33 cellular contexts compared by ENCODE assay signal in the genomic region with DNA sequence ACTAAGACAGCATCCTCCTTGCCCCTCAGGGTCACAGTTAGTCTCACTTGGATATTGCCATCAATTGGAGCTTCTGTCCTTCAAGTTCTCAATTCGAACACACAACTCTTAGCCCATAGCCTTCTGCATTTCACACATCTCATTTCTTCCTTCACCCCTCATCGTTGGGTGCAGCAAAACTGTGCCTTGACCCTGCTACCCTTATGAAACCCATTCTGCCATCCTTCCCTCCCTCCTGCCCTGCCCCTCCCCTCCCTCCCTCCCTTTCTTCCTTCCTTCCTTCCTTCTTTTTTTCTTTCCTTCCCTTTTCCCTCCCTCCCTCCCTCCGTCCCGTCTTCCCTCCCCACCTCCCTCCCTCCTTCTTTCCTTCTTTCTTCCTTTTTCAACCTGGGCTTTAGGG.
"Had no signal": no experiment of that assay in that cellular context is flagged by ENCODE, and none has a peak within 500 bp of the region (broad histone marks: within the 10 kb centered on the region; RNA-seq: fewer than 3 reads in every experiment).

No MANE protein-coding gene starts in this region.

- H3K27ac ChIP-seq: ascending aorta, cardiac muscle cell, VCaP had no signal

- H3K9me3 ChIP-seq: ascending aorta had no signal

- H3K4me3 ChIP-seq: ascending aorta, cardiac muscle cell had no signal

- DNase-seq: activated B cell treated with CpG ODN at 0.5 μM for 24 hours; activated CD4-positive, alpha-beta memory T cell treated with anti-CD3 and anti-CD28 coated beads for 36 hours; activated CD4-positive, alpha-beta T cell treated with anti-CD3 and anti-CD28 coated beads for 48 hours; activated CD4-positive, CD25-positive, alpha-beta regulatory T cell treated with anti-CD3 and anti-CD28 coated beads, Interleukin-2, amount 50 U/mL, for 72 hours; activated CD8-positive, alpha-beta memory T cell treated with anti-CD3 and anti-CD28 coated beads, Interleukin-2, amount 50 U/mL, for 4 hours; activated CD8-positive, alpha-beta T cell treated with anti-CD3 and anti-CD28 coated beads for 36 hours; activated effector memory CD4-positive, alpha-beta T cell treated with Interleukin-2 at 50 U/mL for 16 hours; activated gamma-delta T cell; activated naive CD4-positive, alpha-beta T cell treated with anti-CD3 and anti-CD28 coated beads, Interleukin-2, amount 10 ng/mL, durations not matched to agents 7 days and 5 days; activated naive CD4-positive, alpha-beta T cell treated with Interleukin-2 at 50 U/mL for 16 hours; activated naive CD8-positive, alpha-beta T cell treated with anti-CD3 and anti-CD28 coated beads, Interleukin-2, amount 10 ng/mL, durations not matched to agents 7 days and 5 days; activated naive CD8-positive, alpha-beta T cell treated with anti-CD3 and anti-CD28 coated beads, Interleukin-2, amount 50 U/mL, for 24 hours; activated T-cell treated with anti-CD3 and anti-CD28 coated beads, Interleukin-2, amount 50 U/mL, for 48 hours; amygdala; anterior cingulate cortex; cerebellar nuclear complex; SW 1271; T-helper 1 cell; T-helper 2 cell; T-helper 9 cell had no signal

- H3K36me3 Mint-ChIP-seq: activated CD4-positive, alpha-beta memory T cell treated with anti-CD3 and anti-CD28 coated beads for 36 hours; activated naive CD4-positive, alpha-beta T cell treated with anti-CD3 and anti-CD28 coated beads, Interleukin-2, amount 10 ng/mL, durations not matched to agents 7 days and 5 days; activated naive CD4-positive, alpha-beta T cell treated with anti-CD3 and anti-CD28 coated beads, Interleukin-2, amount 50 U/mL, for 24 hours; activated naive CD8-positive, alpha-beta T cell; activated naive CD8-positive, alpha-beta T cell treated with anti-CD3 and anti-CD28 coated beads, Interleukin-2, amount 10 ng/mL, durations not matched to agents 7 days and 5 days; brain had no signal

- H3K36me3 ChIP-seq: ascending aorta, cardiac muscle cell had no signal

- H3K27ac Mint-ChIP-seq: activated B cell treated with CpG ODN at 0.5 μM for 24 hours; activated CD4-positive, alpha-beta memory T cell treated with anti-CD3 and anti-CD28 coated beads for 36 hours; activated CD8-positive, alpha-beta T cell treated with anti-CD3 and anti-CD28 coated beads for 36 hours; activated naive CD4-positive, alpha-beta T cell treated with anti-CD3 and anti-CD28 coated beads, Interleukin-2, amount 10 ng/mL, durations not matched to agents 7 days and 5 days; activated naive CD4-positive, alpha-beta T cell treated with anti-CD3 and anti-CD28 coated beads, Interleukin-2, amount 50 U/mL, for 24 hours; activated naive CD8-positive, alpha-beta T cell; activated naive CD8-positive, alpha-beta T cell treated with anti-CD3 and anti-CD28 coated beads, Interleukin-2, amount 10 ng/mL, durations not matched to agents 7 days and 5 days; activated naive CD8-positive, alpha-beta T cell treated with anti-CD3 and anti-CD28 coated beads, Interleukin-2, amount 50 U/mL, for 24 hours; activated T-helper 1 cell treated with anti-CD3 and anti-CD28 coated beads, Interleukin-12 subunit alpha, Interleukin-12 subunit beta, Interleukin-2, Interleukin-4 antibody, amounts not matched to agents 30 ng/mL and 10 ng/mL and 1 ng/mL, durations not matched to agents 14 hours and 24 hours and 36 hours; activated T-helper 17 cell treated with anti-CD3 and anti-CD28 coated beads, Interleukin-2, amount 50 U/mL, for 72 hours; T-helper 1 cell treated with Interleukin-12 subunit alpha and Interleukin-12 subunit beta and Interleukin-4 antibody, amounts not matched to agents 30 μg/mL and 1 μg/mL, for 36 hours; T-helper 2 cell treated with Interferon-gamma antibody and Interleukin-4, amounts not matched to agents 5 μg/mL and 100 μg/mL, for 36 hours had no signal

- H3K27me3 Mint-ChIP-seq: activated naive CD8-positive, alpha-beta T cell had no signal

- H3K4me1 Mint-ChIP-seq: activated naive CD4-positive, alpha-beta T cell treated with anti-CD3 and anti-CD28 coated beads, Interleukin-2, amount 10 ng/mL, durations not matched to agents 7 days and 5 days; activated naive CD4-positive, alpha-beta T cell treated with anti-CD3 and anti-CD28 coated beads, Interleukin-2, amount 50 U/mL, for 24 hours; activated naive CD8-positive, alpha-beta T cell treated with anti-CD3 and anti-CD28 coated beads, Interleukin-2, amount 10 ng/mL, durations not matched to agents 7 days and 5 days; activated T-helper 17 cell treated with anti-CD3 and anti-CD28 coated beads, Interleukin-2, amount 50 U/mL, for 72 hours; central memory CD8-positive, alpha-beta T cell had no signal

- ATAC-seq: activated CD8-positive, alpha-beta T cell treated with anti-CD3 and anti-CD28 coated beads for 36 hours; activated T-helper 17 cell treated with anti-CD3 and anti-CD28 coated beads, Interleukin-2, amount 50 U/mL, for 72 hours had no signal

- H3K4me3 Mint-ChIP-seq: activated B cell treated with CpG ODN at 0.5 μM for 24 hours; activated CD4-positive, alpha-beta memory T cell treated with anti-CD3 and anti-CD28 coated beads for 36 hours; activated CD8-positive, alpha-beta T cell treated with anti-CD3 and anti-CD28 coated beads for 36 hours; activated naive CD4-positive, alpha-beta T cell treated with anti-CD3 and anti-CD28 coated beads, Interleukin-2, amount 10 ng/mL, durations not matched to agents 7 days and 5 days; activated naive CD4-positive, alpha-beta T cell treated with anti-CD3 and anti-CD28 coated beads, Interleukin-2, amount 50 U/mL, for 24 hours; activated naive CD8-positive, alpha-beta T cell; activated naive CD8-positive, alpha-beta T cell treated with anti-CD3 and anti-CD28 coated beads, Interleukin-2, amount 10 ng/mL, durations not matched to agents 7 days and 5 days; activated naive CD8-positive, alpha-beta T cell treated with anti-CD3 and anti-CD28 coated beads, Interleukin-2, amount 50 U/mL, for 24 hours; activated T-helper 1 cell treated with anti-CD3 and anti-CD28 coated beads, Interleukin-12 subunit alpha, Interleukin-12 subunit beta, Interleukin-2, Interleukin-4 antibody, amounts not matched to agents 30 ng/mL and 10 ng/mL and 1 ng/mL, durations not matched to agents 14 hours and 24 hours and 36 hours; brain; central memory CD8-positive, alpha-beta T cell; T-helper 1 cell treated with Interleukin-12 subunit alpha and Interleukin-12 subunit beta and Interleukin-4 antibody, amounts not matched to agents 30 μg/mL and 1 μg/mL, for 36 hours; T-helper 2 cell treated with Interferon-gamma antibody and Interleukin-4, amounts not matched to agents 5 μg/mL and 100 μg/mL, for 36 hours had no signal

- H3K9me3 Mint-ChIP-seq: activated B cell treated with CpG ODN at 0.5 μM for 24 hours; activated CD4-positive, alpha-beta memory T cell treated with anti-CD3 and anti-CD28 coated beads for 36 hours; activated CD8-positive, alpha-beta T cell treated with anti-CD3 and anti-CD28 coated beads for 36 hours; activated naive CD4-positive, alpha-beta T cell treated with anti-CD3 and anti-CD28 coated beads, Interleukin-2, amount 10 ng/mL, durations not matched to agents 7 days and 5 days; activated naive CD4-positive, alpha-beta T cell treated with anti-CD3 and anti-CD28 coated beads, Interleukin-2, amount 50 U/mL, for 24 hours; activated naive CD8-positive, alpha-beta T cell treated with anti-CD3 and anti-CD28 coated beads, Interleukin-2, amount 10 ng/mL, durations not matched to agents 7 days and 5 days; activated naive CD8-positive, alpha-beta T cell treated with anti-CD3 and anti-CD28 coated beads, Interleukin-2, amount 50 U/mL, for 24 hours; activated T-helper 1 cell treated with anti-CD3 and anti-CD28 coated beads, Interleukin-12 subunit alpha, Interleukin-12 subunit beta, Interleukin-2, Interleukin-4 antibody, amounts not matched to agents 30 ng/mL and 10 ng/mL and 1 ng/mL, durations not matched to agents 14 hours and 24 hours and 36 hours; activated T-helper 17 cell treated with anti-CD3 and anti-CD28 coated beads, Interleukin-2, amount 50 U/mL, for 72 hours; T-helper 1 cell treated with Interleukin-12 subunit alpha and Interleukin-12 subunit beta and Interleukin-4 antibody, amounts not matched to agents 30 μg/mL and 1 μg/mL, for 36 hours; T-helper 2 cell treated with Interferon-gamma antibody and Interleukin-4, amounts not matched to agents 5 μg/mL and 100 μg/mL, for 36 hours had no signal

- FAIRE-seq: bronchial epithelial cell, TTC549 had no signal

- H3K4me1 ChIP-seq: ascending aorta had no signal

- H3K27me3 ChIP-seq: ascending aorta, cardiac muscle cell had no signal
